28 cellular contexts compared by ENCODE assay signal in genomic region chr2:159153063-159153462, GRCh38.
A peak's percentile ranks its signal among the peaks of the same experiment; 100 is the strongest.
DNase-seq lines count a peak whose midpoint lies in the region; ATAC-seq, FAIRE-seq and TF ChIP-seq lines count a peak whose summit lies in the region.
"Had no signal": no experiment of that assay in that cellular context is flagged by ENCODE, and none has a peak within 500 bp of the region (broad histone marks: within the 10 kb centered on the region; RNA-seq: fewer than 3 reads in every experiment).

No MANE protein-coding gene starts in this region.

- no peaks in the 10 kb centered on the region for H3K9me3 ChIP-seq in HCT116 (ENCODE audit: control insufficient read depth in 1 of 2, insufficient read depth in 1 of 2, low read depth in 1 of 2, low read length in 2 of 2)
- no peaks in the 10 kb centered on the region for H3K9me3 ChIP-seq in K562 (replicated peaks; ENCODE audit: control insufficient read depth, insufficient read depth, low read depth, low read length)
- no peaks in the 10 kb centered on the region for H3K9me3 ChIP-seq in left lung
- H3K9me3 ChIP-seq in subcutaneous abdominal adipose tissue (ENCODE audit: control insufficient read depth in 5 of 5, low read length in 5 of 5): no peaks in the 10 kb centered on the region
- H3K9me3 ChIP-seq in psoas muscle: no peaks in the 10 kb centered on the region
- H3K9me3 ChIP-seq: esophagus muscularis mucosa, gastroesophageal sphincter, sigmoid colon had no signal

- H4K20me1 ChIP-seq in HCT116 (ENCODE audit: insufficient read depth) (no peaks in the 10 kb centered on the region), K562 (replicated peaks; ENCODE audit: control insufficient read depth, insufficient read depth, low read length) (no peaks in the 10 kb centered on the region)

- no peak for TF ChIP-seq POLR2A in HCT116 (IDR thresholded peaks at IDR 0.05; ENCODE audit: borderline replicate concordance, extremely low read depth, insufficient read depth, insufficient read length)
- TF ChIP-seq POLR2A in K562 (conservative IDR thresholded peaks at IDR 0.05): no peak

- no peaks in the 10 kb centered on the region for H3K9me2 ChIP-seq in HCT116 (ENCODE audit: insufficient read depth)

- no peak for TF ChIP-seq EP300 in K562 (IDR thresholded peaks at IDR 0.05; ENCODE audit: low read length)

- no peak overlapping the region for H3K27ac Mint-ChIP-seq in activated naive CD8-positive, alpha-beta T cell treated with anti-CD3 and anti-CD28 coated beads, Interleukin-2, amount 50 U/mL, for 24 hours
- H3K27ac Mint-ChIP-seq: activated naive CD4-positive, alpha-beta T cell treated with anti-CD3 and anti-CD28 coated beads, Interleukin-2, amount 50 U/mL, for 72 hours; activated T-helper 2 cell treated with anti-CD3 and anti-CD28 coated beads, Interferon-gamma antibody, Interleukin-2, Interleukin-4, amounts not matched to agents 10 μg/mL and 5 μg/mL and 100 μg/mL, durations not matched to agents 14 hours and 24 hours and 36 hours; HFFc6 had no signal

- RAD21 ChIA-PET in HCT116 (lab: Charles Lee; ENCODE audit: low non-redundant PET in 1 of 2, low total read pairs in 2 of 2, uncharacterized antibody in 2 of 2, unreplicated experiment in 2 of 2): interaction anchor here in 1 of 2 experiments (0.6 kb wide), 1 partner anchor 253 kb away, joined by 3 read pairs; no protein-coding TSS in a partner anchor

- POLR2A ChIA-PET in HCT116 (lab: Charles Lee) (no interaction called here), K562 (lab: Yijun Ruan, JAX) (interaction anchor here (0.6 to 7.5 kb wide), 4 partner anchors 11 to 1733 kb away, joined by 3 to 48 read pairs (median 3); no protein-coding TSS in a partner anchor)

- H2AFZ ChIP-seq in HCT116 (ENCODE audit: low read depth, low read length, poor library complexity, severe bottlenecking): no peak overlapping the region
- no peak overlapping the region for H2AFZ ChIP-seq in K562 (ENCODE audit: low read depth, low read length)

- WGBS in K562 (ENCODE audit: insufficient coverage, low coverage, missing lambda C conversion rate): 31% methylated on average over 4 of the region's 4 CpGs
- WGBS in psoas muscle, 3 donors: 64 to 74% (median 68%) methylated on average over 4 of the region's 4 CpGs

- peaks cover 17% of the 10 kb centered on the region for H3K4me1 Mint-ChIP-seq in activated naive CD8-positive, alpha-beta T cell treated with anti-CD3 and anti-CD28 coated beads, Interleukin-2, amount 50 U/mL, for 24 hours

- no peak overlapping the region for H3K4me3 Mint-ChIP-seq in activated naive CD8-positive, alpha-beta T cell treated with anti-CD3 and anti-CD28 coated beads, Interleukin-2, amount 50 U/mL, for 24 hours
- H3K4me3 Mint-ChIP-seq: HFFc6 had no signal

- no peaks in the 10 kb centered on the region for H3K36me3 Mint-ChIP-seq in activated naive CD8-positive, alpha-beta T cell treated with anti-CD3 and anti-CD28 coated beads, Interleukin-2, amount 50 U/mL, for 24 hours (ENCODE audit: low read depth)
- H3K36me3 Mint-ChIP-seq: activated naive CD4-positive, alpha-beta T cell treated with anti-CD3 and anti-CD28 coated beads, Interleukin-2, amount 50 U/mL, for 72 hours had no signal

- TF ChIP-seq RAD21 in HCT116 (IDR thresholded peaks at IDR 0.05; ENCODE audit: low read depth) (no peak), K562 (CRISPR knock-in tag; conservative IDR thresholded peaks at IDR 0.05 in 1 of 2, IDR thresholded peaks at IDR 0.05 in 1 of 2) (no peak)

- ATAC-seq in HCT116 (no peak), K562 (no peak), left lung (no peak), psoas muscle (no peak)
- ATAC-seq in activated naive CD8-positive, alpha-beta T cell treated with anti-CD3 and anti-CD28 coated beads, Interleukin-2, amount 50 U/mL, for 24 hours: no peak
- ATAC-seq: gastroesophageal sphincter had no signal

- H3K9me3 Mint-ChIP-seq in activated naive CD8-positive, alpha-beta T cell treated with anti-CD3 and anti-CD28 coated beads, Interleukin-2, amount 50 U/mL, for 24 hours: no peaks in the 10 kb centered on the region
- H3K9me3 Mint-ChIP-seq: activated naive CD4-positive, alpha-beta T cell treated with anti-CD3 and anti-CD28 coated beads, Interleukin-2, amount 50 U/mL, for 72 hours; activated T-helper 2 cell treated with anti-CD3 and anti-CD28 coated beads, Interferon-gamma antibody, Interleukin-2, Interleukin-4, amounts not matched to agents 10 μg/mL and 5 μg/mL and 100 μg/mL, durations not matched to agents 14 hours and 24 hours and 36 hours; HFFc6 had no signal

- FAIRE-seq in K562 (lab: Jason Lieb, UNC): no peak
- FAIRE-seq: GM12892 had no signal

- BruUV-seq in HCT116 (replicated peaks; lab: Mats Ljungman, UMichigan) (no TSS peak), K562 (replicated peaks; lab: Mats Ljungman, UMichigan) (no TSS peak)

- H3K9ac ChIP-seq in HCT116 (ENCODE audit: low read length): 0 out of 2 replicates have a peak overlapping the region, but pooled peaks have one; percentile 14
- H3K9ac ChIP-seq in K562 (ENCODE audit: insufficient read depth in 1 of 2, low read depth in 2 of 2, low read length in 2 of 2): no peak overlapping the region
- H3K9ac ChIP-seq in subcutaneous abdominal adipose tissue (ENCODE audit: low read length in 5 of 5): no peak overlapping the region

- H3K27ac ChIP-seq in HCT116 (ENCODE audit: low read depth, low read length) (no peak overlapping the region), K562 (ENCODE audit: extremely low read depth, low read depth, low read length) (no peak overlapping the region), left lung (peak overlapping the region; percentile 11 to 55), subcutaneous abdominal adipose tissue (ENCODE audit: low read depth, low read length) (peak overlapping the region; percentile 48), psoas muscle (no peak overlapping the region)
- H3K27ac ChIP-seq: esophagus muscularis mucosa, gastroesophageal sphincter, sigmoid colon had no signal

- intact Hi-C loops in HCT116 (cut with micrococcal nuclease) (loop anchor here (10.0 kb wide), 1 partner anchor 562 kb away; the partner anchor contains the start of gene MARCHF7), K562 (cut with micrococcal nuclease) (no loop called here), left lung (cut with DNase I) (no loop called here), psoas muscle (cut with DNase I) (no loop called here)

- H3K4me2 ChIP-seq in HCT116 (ENCODE audit: low read length) (peak overlapping the region; percentile 70), K562 (ENCODE audit: insufficient read depth, low read length) (no peak overlapping the region)

- no peaks in the 10 kb centered on the region for H3K79me2 ChIP-seq in HCT116 (ENCODE audit: insufficient read depth, low read length)
- H3K79me2 ChIP-seq in K562 (ENCODE audit: control insufficient read depth, insufficient read depth, low read length): no peaks in the 10 kb centered on the region

- TF ChIP-seq CTCF in HCT116 (IDR thresholded peaks at IDR 0.05 in 2 of 3, conservative IDR thresholded peaks at IDR 0.05 in 1 of 3; ENCODE audit: borderline replicate concordance in 1 of 3, insufficient read depth in 1 of 3, low read depth in 2 of 3, low read length in 2 of 3) (no peak), K562 (IDR thresholded peaks at IDR 0.05 in 2 of 3, conservative IDR thresholded peaks at IDR 0.05 in 1 of 3; ENCODE audit: insufficient read depth in 2 of 3, low read depth in 1 of 3, low read length in 3 of 3) (no peak), left lung (IDR thresholded peaks at IDR 0.05) (no peak), psoas muscle (IDR thresholded peaks at IDR 0.05) (no peak)

- peaks cover 41 to 54% of the 10 kb centered on the region in 2 experiments for H3K4me1 ChIP-seq in HCT116 (ENCODE audit: control insufficient read depth in 1 of 2, insufficient read depth in 2 of 2, low read length in 2 of 2)
- H3K4me1 ChIP-seq in K562 (replicated peaks in 1 of 2; ENCODE audit: control insufficient read depth in 2 of 2, insufficient read depth in 2 of 2, low read length in 2 of 2): peaks cover 4 to 8% of the 10 kb centered on the region in 2 experiments; a peak in 2 of 5 replicates
- peaks cover 29 to 51% of the 10 kb centered on the region in 2 donors for H3K4me1 ChIP-seq in left lung
- peaks cover 5 to 48% (median 43%) of the 10 kb centered on the region in 5 donors for H3K4me1 ChIP-seq in subcutaneous abdominal adipose tissue (ENCODE audit: control insufficient read depth in 5 of 5, insufficient read depth in 5 of 5, low read length in 5 of 5)
- H3K4me1 ChIP-seq in psoas muscle: peaks cover 4% of the 10 kb centered on the region

- no peak for DNase-seq in HCT116 (ENCODE audit: low read depth, low spot score)
- no peak for DNase-seq in K562 (ENCODE audit: extremely low read depth in 1 of 4, low spot score in 3 of 4)
- no peak for DNase-seq in left lung
- DNase-seq in dermis blood vessel endothelial cell: no peak
- no peak for DNase-seq in stimulated activated naive CD4-positive, alpha-beta T cell treated with Interleukin-2 at 50 U/mL for 16 hours (lab: John Stamatoyannopoulos, UW)
- DNase-seq in activated naive CD8-positive, alpha-beta T cell treated with anti-CD3 and anti-CD28 coated beads, Interleukin-2, amount 50 U/mL, for 24 hours: no peak
- DNase-seq in psoas muscle: no peak
- DNase-seq: activated CD8-positive, alpha-beta memory T cell treated with anti-CD3 and anti-CD28 coated beads, Interleukin-2, amount 50 U/mL, for 48 hours; C1 segment of cervical spinal cord; effector CD8-positive, alpha-beta T cell; HFFc6; hypothalamus; NCI-H1092 treated with DMSO at 0.1 percent for 48 hours; NCI-H1930; NCI-H2227 treated with DMSO at 0.1 percent for 48 hours; NCI-H69; posterior cingulate gyrus; sigmoid colon; stimulated activated CD8-positive, alpha-beta memory T cell treated with anti-CD3 and anti-CD28 coated beads, Interleukin-4, amount 100 ng/mL, for 48 hours; substantia nigra; T-helper 9 cell had no signal

- H3K27me3 Mint-ChIP-seq in activated naive CD8-positive, alpha-beta T cell treated with anti-CD3 and anti-CD28 coated beads, Interleukin-2, amount 50 U/mL, for 24 hours: no peaks in the 10 kb centered on the region

- in situ Hi-C loops in K562 (cut with MboI): no loop called here

- CTCF ChIA-PET in HCT116 (lab: Charles Lee) (interaction anchor here (1.0 kb wide), 1 partner anchor 14 kb away, joined by 3 read pairs; no protein-coding TSS in a partner anchor), K562 (lab: Yijun Ruan, JAX; ENCODE audit: low intra/inter-chr PET ratio) (no interaction called here)

- no peaks in the 10 kb centered on the region for H3K9me1 ChIP-seq in K562 (ENCODE audit: control insufficient read depth, insufficient read depth, low read length)

- H3K36me3 ChIP-seq in HCT116 (ENCODE audit: control insufficient read depth in 1 of 2, insufficient read depth in 2 of 2, low read length in 2 of 2) (no peaks in the 10 kb centered on the region), K562 (ENCODE audit: control insufficient read depth, insufficient read depth, low read length) (no peaks in the 10 kb centered on the region), left lung (no peaks in the 10 kb centered on the region), subcutaneous abdominal adipose tissue (ENCODE audit: control insufficient read depth in 5 of 5, insufficient read depth in 5 of 5, low read length in 5 of 5) (peaks cover 0 to 7% (median 2%) of the 10 kb centered on the region in 5 donors), psoas muscle (ENCODE audit: insufficient read depth in 1 of 2, low read depth in 1 of 2) (peaks cover 0 to 4% of the 10 kb centered on the region in 2 donors)

- H3K27me3 ChIP-seq in HCT116 (ENCODE audit: insufficient read depth, low read length) (no peaks in the 10 kb centered on the region), K562 (ENCODE audit: control insufficient read depth in 2 of 2, insufficient read depth in 2 of 2, low read length in 2 of 2) (peaks cover 15 to 51% of the 10 kb centered on the region in 2 experiments; a peak in 4 of 5 replicates), left lung (no peaks in the 10 kb centered on the region), subcutaneous abdominal adipose tissue (ENCODE audit: control insufficient read depth in 5 of 5, insufficient read depth in 4 of 5, low read length in 5 of 5) (no peaks in the 10 kb centered on the region), psoas muscle (ENCODE audit: insufficient read depth in 3 of 3, low read length in 2 of 3) (no peaks in the 10 kb centered on the region)
- H3K27me3 ChIP-seq: esophagus muscularis mucosa, gastroesophageal sphincter, sigmoid colon had no signal

- peak overlapping the region in 1 of 2 experiments; percentile 31; a peak in 2 of 4 replicates for H3K4me3 ChIP-seq in HCT116 (replicated peaks in 1 of 2; ENCODE audit: low read depth in 1 of 2, low read length in 2 of 2)
- no peak overlapping the region for H3K4me3 ChIP-seq in K562
- no peak overlapping the region for H3K4me3 ChIP-seq in left lung
- no peak overlapping the region for H3K4me3 ChIP-seq in subcutaneous abdominal adipose tissue (ENCODE audit: low read depth in 1 of 5, low read length in 5 of 5)
- H3K4me3 ChIP-seq in psoas muscle: no peak overlapping the region
- H3K4me3 ChIP-seq: esophagus muscularis mucosa, gastroesophageal sphincter, lung, sigmoid colon had no signal

Comparison
In these comparisons a context has a peak if more than half of its experiments do, and no peak if none do; other contexts are left out.
1. H3K27ac ChIP-seq: peak in left lung (2 of 2) and subcutaneous abdominal adipose tissue (single experiment); none in HCT116 (single experiment), K562 (single experiment) and psoas muscle (single experiment).